ENCODE assay signal across 1 cellular context in the genomic region with DNA sequence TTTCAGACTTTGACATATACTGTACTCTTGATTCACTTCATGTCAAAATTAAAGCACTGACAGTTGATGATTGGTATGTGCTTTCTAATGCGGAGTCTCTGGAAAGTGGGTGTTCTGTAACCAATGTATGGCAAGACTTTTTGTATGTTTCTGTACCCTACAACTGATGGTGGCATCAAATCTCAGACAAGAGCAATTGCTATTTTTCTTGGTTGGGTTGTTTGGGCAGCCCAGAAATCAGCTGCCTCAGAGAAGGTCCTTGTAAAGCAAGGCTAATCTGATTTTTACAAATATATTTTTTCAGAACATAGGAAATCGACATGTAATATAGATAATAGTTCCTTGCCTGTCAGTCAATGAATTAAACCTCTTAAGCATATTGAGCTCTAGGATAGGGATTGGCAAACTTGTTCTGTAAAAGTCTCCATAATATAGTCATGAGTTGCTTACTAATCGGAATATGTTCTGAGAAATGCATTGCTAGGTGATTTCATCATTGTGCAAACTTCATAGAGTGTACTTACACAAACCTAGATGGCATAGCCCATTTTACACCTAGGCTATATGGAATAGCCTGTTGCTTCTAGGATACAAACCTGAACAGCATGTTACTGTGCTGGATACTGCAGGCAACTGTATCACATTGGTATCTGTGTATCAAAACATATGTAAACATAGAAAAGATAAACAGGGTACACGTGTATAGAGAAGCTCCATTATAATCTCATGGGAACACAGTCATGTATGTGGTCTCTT.
TF ChIP-seq lines count a peak whose summit lies in the region.

No MANE protein-coding gene starts in this region.

TF ChIP-seq in K562, 482 proteins besides CTCF, POLR2A, EP300 and RAD21 (continued from another document and continues in another):
- TF ChIP-seq, protein P1, sequence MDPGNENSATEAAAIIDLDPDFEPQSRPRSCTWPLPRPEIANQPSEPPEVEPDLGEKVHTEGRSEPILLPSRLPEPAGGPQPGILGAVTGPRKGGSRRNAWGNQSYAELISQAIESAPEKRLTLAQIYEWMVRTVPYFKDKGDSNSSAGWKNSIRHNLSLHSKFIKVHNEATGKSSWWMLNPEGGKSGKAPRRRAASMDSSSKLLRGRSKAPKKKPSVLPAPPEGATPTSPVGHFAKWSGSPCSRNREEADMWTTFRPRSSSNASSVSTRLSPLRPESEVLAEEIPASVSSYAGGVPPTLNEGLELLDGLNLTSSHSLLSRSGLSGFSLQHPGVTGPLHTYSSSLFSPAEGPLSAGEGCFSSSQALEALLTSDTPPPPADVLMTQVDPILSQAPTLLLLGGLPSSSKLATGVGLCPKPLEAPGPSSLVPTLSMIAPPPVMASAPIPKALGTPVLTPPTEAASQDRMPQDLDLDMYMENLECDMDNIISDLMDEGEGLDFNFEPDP (CRISPR knock-in tag; IDR thresholded peaks at IDR 0.05) = no peak
- TF ChIP-seq ZNF785 (CRISPR knock-in tag; IDR thresholded peaks at IDR 0.05) (no peak), ZC3H11A (IDR thresholded peaks at IDR 0.05; ENCODE audit: low read depth, low read length) (no peak), EZH2 (IDR thresholded peaks at IDR 0.05; ENCODE audit: borderline replicate concordance, low read depth, low read length) (no peak), GABPB1 (CRISPR knock-in tag; IDR thresholded peaks at IDR 0.05) (no peak), TCF7L2 (IDR thresholded peaks at IDR 0.05; ENCODE audit: low read depth, low read length) (no peak), ELF2 (CRISPR knock-in tag; IDR thresholded peaks at IDR 0.05) (peak; percentile 55; the same call in 1 of the 2 replicates), MED1 (CRISPR knock-in tag; IDR thresholded peaks at IDR 0.05; ENCODE audit: borderline replicate concordance) (no peak), PURB (CRISPR knock-in tag; IDR thresholded peaks at IDR 0.05; ENCODE audit: low read depth) (no peak), SETDB1 (IDR thresholded peaks at IDR 0.05; ENCODE audit: low read length) (no peak), ZNF717 (CRISPR knock-in tag; IDR thresholded peaks at IDR 0.05) (no peak), BRD9 (IDR thresholded peaks at IDR 0.05; ENCODE audit: low read depth, partially characterized antibody) (no peak), FOXM1 (IDR thresholded peaks at IDR 0.05; ENCODE audit: low read depth) (no peak), FOXM1 (CRISPR knock-in tag; IDR thresholded peaks at IDR 0.05; ENCODE audit: low read depth) (no peak), MEIS2 (IDR thresholded peaks at IDR 0.05; ENCODE audit: partially characterized antibody) (no peak), SMARCA5 (IDR thresholded peaks at IDR 0.05) (no peak), TEAD2 (tag; IDR thresholded peaks at IDR 0.05) (no peak), ZNF224 (CRISPR knock-in tag; IDR thresholded peaks at IDR 0.05) (no peak), ZNF444 (CRISPR knock-in tag; IDR thresholded peaks at IDR 0.05) (no peak), ZNF77 (CRISPR knock-in tag; IDR thresholded peaks at IDR 0.05) (no peak), POLR2H (tag; IDR thresholded peaks at IDR 0.05; ENCODE audit: low read depth) (peak; percentile 54), ETS2 (tag; IDR thresholded peaks at IDR 0.05; ENCODE audit: borderline replicate concordance, poor library complexity, severe bottlenecking) (no peak), ARID1B (IDR thresholded peaks at IDR 0.05) (no peak), GATAD2A (IDR thresholded peaks at IDR 0.05) (no peak), SMARCC2 (IDR thresholded peaks at IDR 0.05; ENCODE audit: low read depth) (no peak), ZNF282 (CRISPR knock-in tag; IDR thresholded peaks at IDR 0.05) (no peak), NFYB (IDR thresholded peaks at IDR 0.05; ENCODE audit: extremely low read depth, insufficient read length) (no peak), SREBF2 (CRISPR knock-in tag; IDR thresholded peaks at IDR 0.05) (no peak), SP1 (CRISPR knock-in tag; IDR thresholded peaks at IDR 0.05) (no peak), L3MBTL2 (IDR thresholded peaks at IDR 0.05) (no peak; the same call in 1 of the 2 replicates), PTBP1 (IDR thresholded peaks at IDR 0.05; ENCODE audit: low read depth, low read length) (no peak), ZEB2 (IDR thresholded peaks at IDR 0.05) (no peak), RBFOX2 (IDR thresholded peaks at IDR 0.05; ENCODE audit: low read depth, low read length) (no peak), ETV6 (IDR thresholded peaks at IDR 0.05; ENCODE audit: borderline replicate concordance in 1 of 2, low read depth in 2 of 2, low read length in 1 of 2) (no peak), ETV6 (CRISPR knock-in tag; IDR thresholded peaks at IDR 0.05; ENCODE audit: borderline replicate concordance) (no peak), HDAC2 (IDR thresholded peaks at IDR 0.05) (no peak), NONO (IDR thresholded peaks at IDR 0.05; ENCODE audit: low read depth in 2 of 2, low read length in 1 of 2) (no peak), RAD51 (IDR thresholded peaks at IDR 0.05; ENCODE audit: borderline replicate concordance, low read depth) (no peak)
- TF ChIP-seq, protein P2, sequence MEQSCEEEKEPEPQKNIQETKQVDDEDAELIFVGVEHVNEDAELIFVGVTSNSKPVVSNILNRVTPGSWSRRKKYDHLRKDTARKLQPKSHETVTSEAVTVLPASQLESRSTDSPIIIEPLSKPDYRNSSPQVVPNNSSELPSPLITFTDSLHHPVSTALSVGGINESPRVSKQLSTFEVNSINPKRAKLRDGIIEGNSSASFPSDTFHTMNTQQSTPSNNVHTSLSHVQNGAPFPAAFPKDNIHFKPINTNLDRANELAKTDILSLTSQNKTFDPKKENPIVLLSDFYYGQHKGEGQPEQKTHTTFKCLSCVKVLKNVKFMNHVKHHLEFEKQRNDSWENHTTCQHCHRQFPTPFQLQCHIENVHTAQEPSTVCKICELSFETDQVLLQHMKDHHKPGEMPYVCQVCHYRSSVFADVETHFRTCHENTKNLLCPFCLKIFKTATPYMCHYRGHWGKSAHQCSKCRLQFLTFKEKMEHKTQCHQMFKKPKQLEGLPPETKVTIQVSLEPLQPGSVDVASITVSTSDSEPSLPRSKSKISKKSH (CRISPR knock-in tag; IDR thresholded peaks at IDR 0.05) = no peak
- TF ChIP-seq, protein P3, sequence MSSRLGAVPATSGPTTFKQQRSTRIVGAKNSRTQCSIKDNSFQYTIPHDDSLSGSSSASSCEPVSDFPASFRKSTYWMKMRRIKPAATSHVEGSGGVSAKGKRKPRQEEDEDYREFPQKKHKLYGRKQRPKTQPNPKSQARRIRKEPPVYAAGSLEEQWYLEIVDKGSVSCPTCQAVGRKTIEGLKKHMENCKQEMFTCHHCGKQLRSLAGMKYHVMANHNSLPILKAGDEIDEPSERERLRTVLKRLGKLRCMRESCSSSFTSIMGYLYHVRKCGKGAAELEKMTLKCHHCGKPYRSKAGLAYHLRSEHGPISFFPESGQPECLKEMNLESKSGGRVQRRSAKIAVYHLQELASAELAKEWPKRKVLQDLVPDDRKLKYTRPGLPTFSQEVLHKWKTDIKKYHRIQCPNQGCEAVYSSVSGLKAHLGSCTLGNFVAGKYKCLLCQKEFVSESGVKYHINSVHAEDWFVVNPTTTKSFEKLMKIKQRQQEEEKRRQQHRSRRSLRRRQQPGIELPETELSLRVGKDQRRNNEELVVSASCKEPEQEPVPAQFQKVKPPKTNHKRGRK (tag; IDR thresholded peaks at IDR 0.05) = no peak
- TF ChIP-seq, protein P4, sequence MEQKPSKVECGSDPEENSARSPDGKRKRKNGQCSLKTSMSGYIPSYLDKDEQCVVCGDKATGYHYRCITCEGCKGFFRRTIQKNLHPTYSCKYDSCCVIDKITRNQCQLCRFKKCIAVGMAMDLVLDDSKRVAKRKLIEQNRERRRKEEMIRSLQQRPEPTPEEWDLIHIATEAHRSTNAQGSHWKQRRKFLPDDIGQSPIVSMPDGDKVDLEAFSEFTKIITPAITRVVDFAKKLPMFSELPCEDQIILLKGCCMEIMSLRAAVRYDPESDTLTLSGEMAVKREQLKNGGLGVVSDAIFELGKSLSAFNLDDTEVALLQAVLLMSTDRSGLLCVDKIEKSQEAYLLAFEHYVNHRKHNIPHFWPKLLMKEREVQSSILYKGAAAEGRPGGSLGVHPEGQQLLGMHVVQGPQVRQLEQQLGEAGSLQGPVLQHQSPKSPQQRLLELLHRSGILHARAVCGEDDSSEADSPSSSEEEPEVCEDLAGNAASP (IDR thresholded peaks at IDR 0.05) = no peak
- TF ChIP-seq, protein P5, sequence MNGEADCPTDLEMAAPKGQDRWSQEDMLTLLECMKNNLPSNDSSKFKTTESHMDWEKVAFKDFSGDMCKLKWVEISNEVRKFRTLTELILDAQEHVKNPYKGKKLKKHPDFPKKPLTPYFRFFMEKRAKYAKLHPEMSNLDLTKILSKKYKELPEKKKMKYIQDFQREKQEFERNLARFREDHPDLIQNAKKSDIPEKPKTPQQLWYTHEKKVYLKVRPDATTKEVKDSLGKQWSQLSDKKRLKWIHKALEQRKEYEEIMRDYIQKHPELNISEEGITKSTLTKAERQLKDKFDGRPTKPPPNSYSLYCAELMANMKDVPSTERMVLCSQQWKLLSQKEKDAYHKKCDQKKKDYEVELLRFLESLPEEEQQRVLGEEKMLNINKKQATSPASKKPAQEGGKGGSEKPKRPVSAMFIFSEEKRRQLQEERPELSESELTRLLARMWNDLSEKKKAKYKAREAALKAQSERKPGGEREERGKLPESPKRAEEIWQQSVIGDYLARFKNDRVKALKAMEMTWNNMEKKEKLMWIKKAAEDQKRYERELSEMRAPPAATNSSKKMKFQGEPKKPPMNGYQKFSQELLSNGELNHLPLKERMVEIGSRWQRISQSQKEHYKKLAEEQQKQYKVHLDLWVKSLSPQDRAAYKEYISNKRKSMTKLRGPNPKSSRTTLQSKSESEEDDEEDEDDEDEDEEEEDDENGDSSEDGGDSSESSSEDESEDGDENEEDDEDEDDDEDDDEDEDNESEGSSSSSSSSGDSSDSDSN (IDR thresholded peaks at IDR 0.05; ENCODE audit: borderline replicate concordance in 1 of 2, low read depth in 2 of 2, low read length in 2 of 2) = no peak
- TF ChIP-seq, protein P6, sequence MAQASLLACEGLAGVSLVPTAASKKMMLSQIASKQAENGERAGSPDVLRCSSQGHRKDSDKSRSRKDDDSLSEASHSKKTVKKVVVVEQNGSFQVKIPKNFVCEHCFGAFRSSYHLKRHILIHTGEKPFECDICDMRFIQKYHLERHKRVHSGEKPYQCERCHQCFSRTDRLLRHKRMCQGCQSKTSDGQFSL (CRISPR knock-in tag; IDR thresholded peaks at IDR 0.05) = no peak
- TF ChIP-seq, protein P6 (tag; IDR thresholded peaks at IDR 0.05) = 0 out of 4 replicates have a peak, but pooled peaks of 1 of the 2 experiments have one; percentile 72
- TF ChIP-seq, protein P7, sequence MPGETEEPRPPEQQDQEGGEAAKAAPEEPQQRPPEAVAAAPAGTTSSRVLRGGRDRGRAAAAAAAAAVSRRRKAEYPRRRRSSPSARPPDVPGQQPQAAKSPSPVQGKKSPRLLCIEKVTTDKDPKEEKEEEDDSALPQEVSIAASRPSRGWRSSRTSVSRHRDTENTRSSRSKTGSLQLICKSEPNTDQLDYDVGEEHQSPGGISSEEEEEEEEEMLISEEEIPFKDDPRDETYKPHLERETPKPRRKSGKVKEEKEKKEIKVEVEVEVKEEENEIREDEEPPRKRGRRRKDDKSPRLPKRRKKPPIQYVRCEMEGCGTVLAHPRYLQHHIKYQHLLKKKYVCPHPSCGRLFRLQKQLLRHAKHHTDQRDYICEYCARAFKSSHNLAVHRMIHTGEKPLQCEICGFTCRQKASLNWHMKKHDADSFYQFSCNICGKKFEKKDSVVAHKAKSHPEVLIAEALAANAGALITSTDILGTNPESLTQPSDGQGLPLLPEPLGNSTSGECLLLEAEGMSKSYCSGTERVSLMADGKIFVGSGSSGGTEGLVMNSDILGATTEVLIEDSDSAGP (CRISPR knock-in tag; IDR thresholded peaks at IDR 0.05) = no peak
- TF ChIP-seq, protein P8, sequence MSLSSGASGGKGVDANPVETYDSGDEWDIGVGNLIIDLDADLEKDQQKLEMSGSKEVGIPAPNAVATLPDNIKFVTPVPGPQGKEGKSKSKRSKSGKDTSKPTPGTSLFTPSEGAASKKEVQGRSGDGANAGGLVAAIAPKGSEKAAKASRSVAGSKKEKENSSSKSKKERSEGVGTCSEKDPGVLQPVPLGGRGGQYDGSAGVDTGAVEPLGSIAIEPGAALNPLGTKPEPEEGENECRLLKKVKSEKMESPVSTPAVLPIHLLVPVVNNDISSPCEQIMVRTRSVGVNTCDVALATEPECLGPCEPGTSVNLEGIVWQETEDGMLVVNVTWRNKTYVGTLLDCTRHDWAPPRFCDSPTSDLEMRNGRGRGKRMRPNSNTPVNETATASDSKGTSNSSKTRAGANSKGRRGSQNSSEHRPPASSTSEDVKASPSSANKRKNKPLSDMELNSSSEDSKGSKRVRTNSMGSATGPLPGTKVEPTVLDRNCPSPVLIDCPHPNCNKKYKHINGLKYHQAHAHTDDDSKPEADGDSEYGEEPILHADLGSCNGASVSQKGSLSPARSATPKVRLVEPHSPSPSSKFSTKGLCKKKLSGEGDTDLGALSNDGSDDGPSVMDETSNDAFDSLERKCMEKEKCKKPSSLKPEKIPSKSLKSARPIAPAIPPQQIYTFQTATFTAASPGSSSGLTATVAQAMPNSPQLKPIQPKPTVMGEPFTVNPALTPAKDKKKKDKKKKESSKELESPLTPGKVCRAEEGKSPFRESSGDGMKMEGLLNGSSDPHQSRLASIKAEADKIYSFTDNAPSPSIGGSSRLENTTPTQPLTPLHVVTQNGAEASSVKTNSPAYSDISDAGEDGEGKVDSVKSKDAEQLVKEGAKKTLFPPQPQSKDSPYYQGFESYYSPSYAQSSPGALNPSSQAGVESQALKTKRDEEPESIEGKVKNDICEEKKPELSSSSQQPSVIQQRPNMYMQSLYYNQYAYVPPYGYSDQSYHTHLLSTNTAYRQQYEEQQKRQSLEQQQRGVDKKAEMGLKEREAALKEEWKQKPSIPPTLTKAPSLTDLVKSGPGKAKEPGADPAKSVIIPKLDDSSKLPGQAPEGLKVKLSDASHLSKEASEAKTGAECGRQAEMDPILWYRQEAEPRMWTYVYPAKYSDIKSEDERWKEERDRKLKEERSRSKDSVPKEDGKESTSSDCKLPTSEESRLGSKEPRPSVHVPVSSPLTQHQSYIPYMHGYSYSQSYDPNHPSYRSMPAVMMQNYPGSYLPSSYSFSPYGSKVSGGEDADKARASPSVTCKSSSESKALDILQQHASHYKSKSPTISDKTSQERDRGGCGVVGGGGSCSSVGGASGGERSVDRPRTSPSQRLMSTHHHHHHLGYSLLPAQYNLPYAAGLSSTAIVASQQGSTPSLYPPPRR (CRISPR knock-in tag; IDR thresholded peaks at IDR 0.05; ENCODE audit: borderline replicate concordance) = no peak
- TF ChIP-seq, protein P9, sequence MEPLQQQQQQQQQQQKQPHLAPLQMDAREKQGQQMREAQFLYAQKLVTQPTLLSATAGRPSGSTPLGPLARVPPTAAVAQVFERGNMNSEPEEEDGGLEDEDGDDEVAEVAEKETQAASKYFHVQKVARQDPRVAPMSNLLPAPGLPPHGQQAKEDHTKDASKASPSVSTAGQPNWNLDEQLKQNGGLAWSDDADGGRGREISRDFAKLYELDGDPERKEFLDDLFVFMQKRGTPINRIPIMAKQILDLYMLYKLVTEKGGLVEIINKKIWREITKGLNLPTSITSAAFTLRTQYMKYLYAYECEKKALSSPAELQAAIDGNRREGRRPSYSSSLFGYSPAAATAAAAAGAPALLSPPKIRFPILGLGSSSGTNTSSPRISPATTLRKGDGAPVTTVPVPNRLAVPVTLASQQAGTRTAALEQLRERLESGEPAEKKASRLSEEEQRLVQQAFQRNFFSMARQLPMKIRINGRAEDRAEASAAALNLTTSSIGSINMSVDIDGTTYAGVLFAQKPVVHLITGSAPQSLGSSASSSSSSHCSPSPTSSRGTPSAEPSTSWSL (CRISPR knock-in tag; IDR thresholded peaks at IDR 0.05; ENCODE audit: borderline replicate concordance) = no peak
